Comparison of ENCODE assay signal across 27 cellular contexts in the genomic region with DNA sequence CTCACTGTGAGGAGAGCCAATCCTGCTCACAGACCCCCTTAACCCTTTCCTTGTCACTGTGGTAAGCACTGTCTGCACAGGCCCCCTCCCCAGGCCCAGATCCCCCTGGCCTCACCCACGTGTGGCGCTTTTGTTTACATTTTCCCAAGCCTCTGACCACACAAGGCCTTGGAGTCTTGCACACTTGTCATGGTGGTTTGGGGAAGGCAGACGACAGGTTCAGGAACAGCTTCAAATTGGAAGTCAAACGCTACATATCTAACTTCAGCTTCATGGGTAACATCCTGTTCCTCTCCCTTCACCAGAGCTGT.
"Had no signal": no experiment of that assay in that cellular context is flagged by ENCODE, and none has a peak within 500 bp of the region (broad histone marks: within the 10 kb centered on the region; RNA-seq: fewer than 3 reads in every experiment).

No MANE protein-coding gene starts in this region.

- H3K79me2 ChIP-seq: hepatocyte had no signal

- H2AFZ ChIP-seq: hepatocyte had no signal

- ATAC-seq: activated T-helper 17 cell treated with anti-CD3 and anti-CD28 coated beads, Interleukin-2, amount 50 U/mL, for 72 hours; gastrocnemius medialis; mucosa of descending colon; pancreas; upper lobe of right lung had no signal

- H3K4me1 ChIP-seq: breast epithelium, left ventricle myocardium inferior, pancreas, prostate gland, spleen, suprapubic skin, tibial artery, upper lobe of right lung had no signal

- H3K4me2 ChIP-seq: hepatocyte had no signal

- H3K4me1 Mint-ChIP-seq: activated T-helper 17 cell treated with anti-CD3 and anti-CD28 coated beads, Interleukin-2, amount 50 U/mL, for 72 hours had no signal

- H3K9me3 ChIP-seq: pancreas, prostate gland, upper lobe of right lung had no signal

- H3K4me3 Mint-ChIP-seq: activated T-cell treated with anti-CD3 and anti-CD28 coated beads, Interleukin-2, amount 50 U/mL, for 24 hours; activated T-helper 17 cell treated with anti-CD3 and anti-CD28 coated beads, Interleukin-2, amount 50 U/mL, for 72 hours; naive B cell had no signal

- H3K27ac Mint-ChIP-seq: activated T-cell treated with anti-CD3 and anti-CD28 coated beads, Interleukin-2, amount 50 U/mL, for 24 hours; activated T-helper 17 cell treated with anti-CD3 and anti-CD28 coated beads, Interleukin-2, amount 50 U/mL, for 72 hours had no signal

- H3K36me3 ChIP-seq: breast epithelium, gastrocnemius medialis, left ventricle myocardium inferior, pancreas, prostate gland, spleen, suprapubic skin, tibial artery, upper lobe of right lung had no signal

- H3K4me3 ChIP-seq: breast epithelium, gastrocnemius medialis, hepatocyte, left ventricle myocardium inferior, lung, mucosa of descending colon, pancreas, prostate gland, spleen, suprapubic skin, tibial artery, upper lobe of right lung had no signal

- H3K27me3 ChIP-seq: gastrocnemius medialis, pancreas had no signal

- DNase-seq: activated CD4-positive, alpha-beta T cell treated with anti-CD3 and anti-CD28 coated beads for 4 hours; activated CD4-positive, alpha-beta T cell treated with anti-CD3 and anti-CD28 coated beads, Interleukin-2, amount 50 U/mL, for 4 hours; activated CD8-positive, alpha-beta memory T cell treated with anti-CD3 and anti-CD28 coated beads, Interleukin-2, amount 50 U/mL, for 48 hours; activated gamma-delta T cell treated with Interleukin-2 at 50 U/mL for 16 hours; activated naive CD4-positive, alpha-beta T cell treated with anti-CD3 and anti-CD28 coated beads, Interleukin-2, amount 50 U/mL, for 16 hours; activated T-cell treated with anti-CD3 and anti-CD28 coated beads, Interleukin-2, amount 50 U/mL, for 24 hours; amniotic stem cell; effector CD4-positive, alpha-beta T cell; erythroblast; gastrocnemius medialis; glutamatergic neuron; islet precursor cell; left ventricle myocardium inferior; mucosa of descending colon; naive B cell; nucleus accumbens; pancreas; spleen; stimulated activated naive CD4-positive, alpha-beta T cell; tibial artery; upper lobe of right lung had no signal

- H3K27ac ChIP-seq: breast epithelium, gastrocnemius medialis, hepatocyte, left ventricle myocardium inferior, pancreas, prostate gland, spleen, suprapubic skin, tibial artery, upper lobe of right lung had no signal
